Comparison of ENCODE assay signal across 2 cellular contexts in the genomic region with DNA sequence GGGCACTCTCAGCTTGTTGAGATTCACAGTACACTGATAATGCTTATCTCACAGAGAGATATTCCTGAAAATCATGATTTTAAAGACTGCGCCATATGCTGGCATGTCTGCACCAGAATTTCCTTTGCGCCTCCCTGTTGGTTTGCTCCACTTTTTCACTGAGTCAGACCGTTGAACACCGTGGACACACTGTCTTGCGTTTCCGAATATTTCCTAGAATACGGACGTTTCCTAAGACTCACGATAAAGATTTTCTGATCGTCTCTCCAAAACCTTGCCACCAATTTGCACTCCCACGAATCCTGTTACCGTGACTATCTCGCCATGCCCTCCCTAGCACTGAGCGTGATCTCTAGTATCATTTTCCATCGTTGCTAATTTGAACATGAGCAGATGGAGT.
TF ChIP-seq lines count a peak whose summit lies in the region.

No MANE protein-coding gene starts in this region.

TF ChIP-seq in H1, 55 proteins besides CTCF, POLR2A, EP300 and RAD21 (continued from another document):
- TF ChIP-seq SIRT6 (IDR thresholded peaks at IDR 0.05; ENCODE audit: low read length) (no peak), CHD2 (IDR thresholded peaks at IDR 0.05; ENCODE audit: low read length) (no peak), SP4 (IDR thresholded peaks at IDR 0.05; ENCODE audit: low read length) (no peak), FOSL1 (IDR thresholded peaks at IDR 0.05; ENCODE audit: insufficient read depth, low read depth, low read length) (no peak), CBX5 (IDR thresholded peaks at IDR 0.05; ENCODE audit: low read depth, low read length) (no peak), RBBP5 (IDR thresholded peaks at IDR 0.05; ENCODE audit: borderline replicate concordance, low read depth, low read length) (no peak; the same call in 1 of the 2 replicates), PHF8 (conservative IDR thresholded peaks at IDR 0.05; ENCODE audit: low read depth, low read length) (no peak), SP1 (IDR thresholded peaks at IDR 0.05; ENCODE audit: low read depth, low read length) (no peak), SRF (IDR thresholded peaks at IDR 0.05; ENCODE audit: low read depth, low read length) (no peak), TAF1 (IDR thresholded peaks at IDR 0.05; ENCODE audit: low read depth, low read length) (no peak), EZH2 (IDR thresholded peaks at IDR 0.05; ENCODE audit: low read depth, low read length, severe bottlenecking) (no peak), JUND (IDR thresholded peaks at IDR 0.05; ENCODE audit: low read length) (no peak)
- TF ChIP-seq, protein P1, sequence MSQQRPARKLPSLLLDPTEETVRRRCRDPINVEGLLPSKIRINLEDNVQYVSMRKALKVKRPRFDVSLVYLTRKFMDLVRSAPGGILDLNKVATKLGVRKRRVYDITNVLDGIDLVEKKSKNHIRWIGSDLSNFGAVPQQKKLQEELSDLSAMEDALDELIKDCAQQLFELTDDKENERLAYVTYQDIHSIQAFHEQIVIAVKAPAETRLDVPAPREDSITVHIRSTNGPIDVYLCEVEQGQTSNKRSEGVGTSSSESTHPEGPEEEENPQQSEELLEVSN (IDR thresholded peaks at IDR 0.05) = no peak
- TF ChIP-seq, protein P2, sequence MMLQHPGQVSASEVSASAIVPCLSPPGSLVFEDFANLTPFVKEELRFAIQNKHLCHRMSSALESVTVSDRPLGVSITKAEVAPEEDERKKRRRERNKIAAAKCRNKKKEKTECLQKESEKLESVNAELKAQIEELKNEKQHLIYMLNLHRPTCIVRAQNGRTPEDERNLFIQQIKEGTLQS (IDR thresholded peaks at IDR 0.05; ENCODE audit: insufficient read depth, low read depth, low read length) = no peak
TF ChIP-seq in H1: peak in this region for 0.

TF ChIP-seq in neural cell, 6 proteins besides CTCF, POLR2A, EP300 and RAD21 (continued from another document):
- TF ChIP-seq, protein P3, sequence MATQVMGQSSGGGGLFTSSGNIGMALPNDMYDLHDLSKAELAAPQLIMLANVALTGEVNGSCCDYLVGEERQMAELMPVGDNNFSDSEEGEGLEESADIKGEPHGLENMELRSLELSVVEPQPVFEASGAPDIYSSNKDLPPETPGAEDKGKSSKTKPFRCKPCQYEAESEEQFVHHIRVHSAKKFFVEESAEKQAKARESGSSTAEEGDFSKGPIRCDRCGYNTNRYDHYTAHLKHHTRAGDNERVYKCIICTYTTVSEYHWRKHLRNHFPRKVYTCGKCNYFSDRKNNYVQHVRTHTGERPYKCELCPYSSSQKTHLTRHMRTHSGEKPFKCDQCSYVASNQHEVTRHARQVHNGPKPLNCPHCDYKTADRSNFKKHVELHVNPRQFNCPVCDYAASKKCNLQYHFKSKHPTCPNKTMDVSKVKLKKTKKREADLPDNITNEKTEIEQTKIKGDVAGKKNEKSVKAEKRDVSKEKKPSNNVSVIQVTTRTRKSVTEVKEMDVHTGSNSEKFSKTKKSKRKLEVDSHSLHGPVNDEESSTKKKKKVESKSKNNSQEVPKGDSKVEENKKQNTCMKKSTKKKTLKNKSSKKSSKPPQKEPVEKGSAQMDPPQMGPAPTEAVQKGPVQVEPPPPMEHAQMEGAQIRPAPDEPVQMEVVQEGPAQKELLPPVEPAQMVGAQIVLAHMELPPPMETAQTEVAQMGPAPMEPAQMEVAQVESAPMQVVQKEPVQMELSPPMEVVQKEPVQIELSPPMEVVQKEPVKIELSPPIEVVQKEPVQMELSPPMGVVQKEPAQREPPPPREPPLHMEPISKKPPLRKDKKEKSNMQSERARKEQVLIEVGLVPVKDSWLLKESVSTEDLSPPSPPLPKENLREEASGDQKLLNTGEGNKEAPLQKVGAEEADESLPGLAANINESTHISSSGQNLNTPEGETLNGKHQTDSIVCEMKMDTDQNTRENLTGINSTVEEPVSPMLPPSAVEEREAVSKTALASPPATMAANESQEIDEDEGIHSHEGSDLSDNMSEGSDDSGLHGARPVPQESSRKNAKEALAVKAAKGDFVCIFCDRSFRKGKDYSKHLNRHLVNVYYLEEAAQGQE (IDR thresholded peaks at IDR 0.05; ENCODE audit: borderline replicate concordance) = no peak
- TF ChIP-seq MXI1 (conservative IDR thresholded peaks at IDR 0.05; ENCODE audit: poor library complexity, severe bottlenecking) (no peak), POLR2AphosphoS5 (IDR thresholded peaks at IDR 0.05) (no peak), TAF1 (IDR thresholded peaks at IDR 0.05; ENCODE audit: low read depth) (no peak)
